In genomic region chr11:46826310-46827044, GRCh38 we compare ENCODE assay signal across 1 cellular context.
TF ChIP-seq lines count a peak whose summit lies in the region.

No MANE protein-coding gene starts in this region.

TF ChIP-seq in HEK293, 187 proteins besides CTCF, POLR2A, EP300 and RAD21 (continued from another document):
- TF ChIP-seq PRDM10 (tag by site-specific recombination; IDR thresholded peaks at IDR 0.05) (peak; percentile 48), SP7 (tag by site-specific recombination; IDR thresholded peaks at IDR 0.05) (no peak)
